In genomic region chr19:44644391-44645016, GRCh38 we compare ENCODE assay signal across 9 cellular contexts. TPM values are rescaled to one million over a fixed set of nuclear protein-coding genes. Genes with fewer than 3 reads are reported as not detected.
A peak's percentile ranks its signal among the peaks of the same experiment; 100 is the strongest.
DNase-seq lines count a peak whose midpoint lies in the region; ATAC-seq, FAIRE-seq and TF ChIP-seq lines count a peak whose summit lies in the region.
"Had no signal": no experiment of that assay in that cellular context is flagged by ENCODE, and none has a peak within 500 bp of the region (broad histone marks: within the 10 kb centered on the region; RNA-seq: fewer than 3 reads in every experiment).

No MANE protein-coding gene starts in this region.

- H3K36me3 ChIP-seq in GM06990 (ENCODE audit: control insufficient read depth, insufficient read depth, low read length) (no peaks in the 10 kb centered on the region), PC-9 (ENCODE audit: low read depth) (peaks cover 29% of the 10 kb centered on the region), mesenchymal stem cell (ENCODE audit: control insufficient read depth in 1 of 2, insufficient read depth in 2 of 2, low read depth in 1 of 2, low read length in 2 of 2) (peaks cover 15 to 30% of the 10 kb centered on the region in 2 experiments)

- H2BK120ac ChIP-seq in mesenchymal stem cell (ENCODE audit: low read depth, low read length), result no peak overlapping the region

- BruUV-seq in PC-9 (replicated peaks; lab: Mats Ljungman, UMichigan), result no TSS peak

- peak overlapping the region; percentile 74 for H2BK5ac ChIP-seq in mesenchymal stem cell (ENCODE audit: low read depth, low read length, poor library complexity, severe bottlenecking)

- H3K4me1 Mint-ChIP-seq in dendritic cell treated with granulocyte-macrophage colony-stimulating factor and Interleukin-4, amounts not matched to agents 40 ng/mL and 50 ng/mL, for 4 days (ENCODE audit: low read depth), result peaks cover 38% of the 10 kb centered on the region
- peaks cover 5% of the 10 kb centered on the region for H3K4me1 Mint-ChIP-seq in type B pancreatic cell (ENCODE audit: unreplicated experiment)
- H3K4me1 Mint-ChIP-seq: memory B cell had no signal

- H3K36me3 Mint-ChIP-seq in dendritic cell treated with granulocyte-macrophage colony-stimulating factor and Interleukin-4, amounts not matched to agents 40 ng/mL and 50 ng/mL, for 4 days (ENCODE audit: low read depth), result peaks cover 45% of the 10 kb centered on the region
- peaks cover 3% of the 10 kb centered on the region for H3K36me3 Mint-ChIP-seq in type B pancreatic cell
- H3K36me3 Mint-ChIP-seq: memory B cell had no signal

- under 1% methylated on average over 14 of the region's 14 CpGs for WGBS in A549 (ENCODE audit: missing lambda C conversion rate)
- WGBS in mesenchymal stem cell, result 4% methylated on average over 9 of the region's 14 CpGs

- peak overlapping the region; percentile 88 for H2AK5ac ChIP-seq in mesenchymal stem cell (ENCODE audit: low read length, severe bottlenecking)

- peak overlapping the region; percentile 20 to 85 for H3K18ac ChIP-seq in mesenchymal stem cell (ENCODE audit: low read depth in 1 of 2, low read length in 2 of 2)

- H3K14ac ChIP-seq in mesenchymal stem cell (ENCODE audit: low read length in 2 of 2), result peak overlapping the region in 1 of 2 experiments; percentile 96

- peak overlapping the region; percentile 61 for H3K4me3 ChIP-seq in A549
- H3K4me3 ChIP-seq in GM06990 (replicated peaks; ENCODE audit: low read depth, low read length), result peak overlapping the region; percentile 62
- H3K4me3 ChIP-seq in PC-9, result peak overlapping the region; percentile 88
- H3K4me3 ChIP-seq in mesenchymal stem cell (ENCODE audit: insufficient read depth in 1 of 2, low read depth in 1 of 2, low read length in 2 of 2), result peak overlapping the region; percentile 77 to 92

- no peak; a peak in 1 of 5 replicates for TF ChIP-seq EP300 in A549 (IDR thresholded peaks at IDR 0.05)

- peaks cover 7% of the 10 kb centered on the region for H3K27me3 Mint-ChIP-seq in dendritic cell treated with granulocyte-macrophage colony-stimulating factor and Interleukin-4, amounts not matched to agents 40 ng/mL and 50 ng/mL, for 4 days
- peaks cover 10% of the 10 kb centered on the region for H3K27me3 Mint-ChIP-seq in type B pancreatic cell

- H3K9me3 ChIP-seq in A549 (no peaks in the 10 kb centered on the region), PC-9 (ENCODE audit: insufficient read depth, low read depth) (no peaks in the 10 kb centered on the region), mesenchymal stem cell (ENCODE audit: control insufficient read depth, low read length) (no peaks in the 10 kb centered on the region)

- H2BK15ac ChIP-seq in mesenchymal stem cell (ENCODE audit: low read depth, poor library complexity, severe bottlenecking), result peak overlapping the region; percentile 76

- no peak overlapping the region for H2BK12ac ChIP-seq in mesenchymal stem cell (ENCODE audit: low read length in 2 of 2)

- H3K9me2 ChIP-seq in PC-9 (ENCODE audit: insufficient read depth), result no peaks in the 10 kb centered on the region

- H3K79me1 ChIP-seq in mesenchymal stem cell (replicated peaks; ENCODE audit: low read length, poor library complexity, severe bottlenecking), result peaks cover 25% of the 10 kb centered on the region

- no peaks in the 10 kb centered on the region; the same call in 1 of the 2 replicates for H3K27me3 ChIP-seq in GM06990 (replicated peaks; ENCODE audit: control insufficient read depth, insufficient read depth, low read length)
- H3K27me3 ChIP-seq in PC-9 (ENCODE audit: insufficient read depth, low read depth), result no peaks in the 10 kb centered on the region
- peaks cover 0 to 2% of the 10 kb centered on the region in 2 experiments for H3K27me3 ChIP-seq in mesenchymal stem cell (ENCODE audit: control insufficient read depth in 1 of 2, insufficient read depth in 1 of 2, low read length in 2 of 2)

- peak overlapping the region; percentile 89 for H3K27ac Mint-ChIP-seq in dendritic cell treated with granulocyte-macrophage colony-stimulating factor and Interleukin-4, amounts not matched to agents 40 ng/mL and 50 ng/mL, for 4 days
- H3K27ac Mint-ChIP-seq in type B pancreatic cell, result peak overlapping the region; percentile 46
- H3K27ac Mint-ChIP-seq: memory B cell had no signal

- intact Hi-C loops in PC-9 (cut with micrococcal nuclease; ENCODE audit: unreplicated experiment), result loop anchor here (1.0 kb wide), 1 partner anchor 56 kb away; no protein-coding TSS in a partner anchor
- intact Hi-C loops in dendritic cell treated with granulocyte-macrophage colony-stimulating factor and Interleukin-4, amounts not matched to agents 40 ng/mL and 50 ng/mL, for 4 days (cut with micrococcal nuclease), result no loop called here

- no peak overlapping the region for H4K91ac ChIP-seq in mesenchymal stem cell (ENCODE audit: low read length)

- H3K27ac ChIP-seq in A549 (peak overlapping the region; percentile 91 to 97), PC-9 (peak overlapping the region; percentile 92), mesenchymal stem cell (ENCODE audit: low read length, poor library complexity, severe bottlenecking) (peak overlapping the region; percentile 84)

- peak overlapping the region in 1 of 2 experiments; percentile 11 for H3K4ac ChIP-seq in mesenchymal stem cell (ENCODE audit: low read depth in 1 of 2, low read length in 2 of 2)

- CTCF ChIA-PET in A549 (lab: Yijun Ruan, JAX) (interaction anchor here (0.6 to 6.1 kb wide), 13 partner anchors 9 to 127 kb away, joined by 3 to 40 read pairs (median 4); no protein-coding TSS in a partner anchor), PC-9 (lab: Charles Lee) (interaction anchor here (0.7 kb wide), 3 partner anchors 17 to 68 kb away, joined by 9 to 11 read pairs (median 10); no protein-coding TSS in a partner anchor)

- no peak for FAIRE-seq in A549 (lab: Jason Lieb, UNC)

- DNase-seq in A549 (ENCODE audit: low read depth in 1 of 2, low spot score in 1 of 2), result peak; percentile 81 to 82
- no peak for DNase-seq in GM06990 (ENCODE audit: extremely low read depth, insufficient read length)
- DNase-seq in PC-9, result peak; percentile 48 to 62
- DNase-seq in mesenchymal stem cell, result peak; percentile 62
- DNase-seq in type B pancreatic cell (ENCODE audit: extremely low spot score, unreplicated experiment), result no peak

- H3K4me3 Mint-ChIP-seq in dendritic cell treated with granulocyte-macrophage colony-stimulating factor and Interleukin-4, amounts not matched to agents 40 ng/mL and 50 ng/mL, for 4 days, result peak overlapping the region; percentile 90
- H3K4me3 Mint-ChIP-seq in type B pancreatic cell, result peak overlapping the region; percentile 90
- H3K4me3 Mint-ChIP-seq: memory B cell had no signal

- H3F3A ChIP-seq in PC-9 (ENCODE audit: insufficient read depth, low read depth), result peaks cover 49% of the 10 kb centered on the region

- H2AFZ ChIP-seq in PC-9 (peak overlapping the region; percentile 67), mesenchymal stem cell (ENCODE audit: low read depth, low read length) (peak overlapping the region; percentile 78)

- H3K4me2 ChIP-seq in A549 (peak overlapping the region; percentile 87), PC-9 (peak overlapping the region; percentile 80), mesenchymal stem cell (ENCODE audit: low read length, poor library complexity, severe bottlenecking) (peak overlapping the region; percentile 98)

- POLR2A ChIA-PET in A549 (lab: Yijun Ruan, JAX) (interaction anchor here (0.6 to 2.0 kb wide), 11 partner anchors 9 to 131 kb away, joined by 3 to 21 read pairs (median 4); no protein-coding TSS in a partner anchor), PC-9 (lab: Charles Lee; ENCODE audit: unreplicated experiment) (interaction anchor here (0.5 to 1.0 kb wide), 5 partner anchors 19 to 1022 kb away, joined by 3 to 5 read pairs (median 3); no protein-coding TSS in a partner anchor)

- peak overlapping the region; percentile 82 for H3K9ac ChIP-seq in mesenchymal stem cell (ENCODE audit: low read length)

- H3K9me3 Mint-ChIP-seq in dendritic cell treated with granulocyte-macrophage colony-stimulating factor and Interleukin-4, amounts not matched to agents 40 ng/mL and 50 ng/mL, for 4 days, result no peaks in the 10 kb centered on the region
- no peaks in the 10 kb centered on the region for H3K9me3 Mint-ChIP-seq in type B pancreatic cell
- H3K9me3 Mint-ChIP-seq: memory B cell had no signal

- no peak overlapping the region for H3K23ac ChIP-seq in mesenchymal stem cell (ENCODE audit: low read length in 2 of 2)

- peak; percentile 19; the same call in 1 of the 2 replicates for TF ChIP-seq POLR2A in A549 (IDR thresholded peaks at IDR 0.05; ENCODE audit: low read length)

- peak overlapping the region; percentile 62 for H4K8ac ChIP-seq in mesenchymal stem cell (ENCODE audit: low read length)

- ATAC-seq in A549 (peak; percentile 69 to 81), GM19035 (IDR thresholded peaks at IDR 0.05; ENCODE audit: unreplicated experiment) (no peak), HG02642 (IDR thresholded peaks at IDR 0.05; ENCODE audit: poor library complexity, unreplicated experiment) (no peak)

- peaks cover 27% of the 10 kb centered on the region for H4K20me1 ChIP-seq in PC-9 (ENCODE audit: insufficient read depth)

- H3K4me1 ChIP-seq in A549, result peaks cover 75% of the 10 kb centered on the region
- H3K4me1 ChIP-seq in PC-9 (replicated peaks; ENCODE audit: insufficient read depth), result peaks cover 48% of the 10 kb centered on the region
- peaks cover 23% of the 10 kb centered on the region for H3K4me1 ChIP-seq in mesenchymal stem cell (ENCODE audit: control insufficient read depth, insufficient read depth, low read depth, low read length)

- no peak for TF ChIP-seq RAD21 in A549 (conservative IDR thresholded peaks at IDR 0.05 in 1 of 2, IDR thresholded peaks at IDR 0.05 in 1 of 2)

- no peak for TF ChIP-seq CTCF in A549 (IDR thresholded peaks at IDR 0.05)
- TF ChIP-seq CTCF in GM06990 (IDR thresholded peaks at IDR 0.05; ENCODE audit: insufficient read depth, low read length, poor library complexity, severe bottlenecking), result no peak
- TF ChIP-seq CTCF in PC-9 (conservative IDR thresholded peaks at IDR 0.05), result no peak
- no peak for TF ChIP-seq CTCF in type B pancreatic cell (conservative IDR thresholded peaks at IDR 0.05)

- H3K79me2 ChIP-seq in PC-9 (ENCODE audit: low read depth), result peaks cover 76% of the 10 kb centered on the region

RNA-seq across cellular contexts. Expression of gene PVR, which starts 0.8 kb away (rescaled TPM):
- polyA plus RNA-seq in A549 (2011; rRNA removed), result 108 and 110 TPM in 2 replicates
- 103 and 142 TPM in 2 replicates for polyA plus RNA-seq in A549 (2012; cell fraction: cytosol; rRNA removed)
- polyA plus RNA-seq in A549 (2012; cell fraction: nucleus; rRNA removed), result 163 and 226 TPM in 2 replicates
- 86.2 to 98.1 TPM (median 90.3 TPM) in 3 replicates for polyA plus RNA-seq in A549 (2017; fragmentation: RNase III; extraction: RNeasy Plus Mini Kit Qiagen cat#74134 plus additional on column Dnase treatment)
- polyA minus RNA-seq in A549 (2011; rRNA and poly(A)+ RNA removed), result 145 and 164 TPM in 2 replicates
- 50.8 and 52.1 TPM in 2 replicates for total RNA-seq in PC-9 (2021)
- 32.2 TPM for polyA plus RNA-seq in mesenchymal stem cell (2013, experiment 1 of 2)
- polyA plus RNA-seq in mesenchymal stem cell (2013, experiment 2 of 2), result 33.3 TPM
- 29.7 and 38.6 TPM in 2 replicates for total RNA-seq in type B pancreatic cell (ENCODE audit: low replicate concordance)

RNA-seq across cellular contexts. Expression of gene CEACAM19, which starts 26.8 kb away (rescaled TPM):
- polyA plus RNA-seq in A549 (2011; rRNA removed) (8.2 and 13.7 TPM in 2 replicates), A549 (2017; fragmentation: RNase III; extraction: RNeasy Plus Mini Kit Qiagen cat#74134 plus additional on column Dnase treatment) (7.2 to 10.3 TPM (median 9.7 TPM) in 3 replicates)
- 10.0 and 12.3 TPM in 2 replicates for polyA plus RNA-seq in A549 (2012; cell fraction: cytosol; rRNA removed)
- polyA plus RNA-seq in A549 (2012; cell fraction: nucleus; rRNA removed), result 75.3 and 87.9 TPM in 2 replicates
- polyA minus RNA-seq in A549 (2011; rRNA and poly(A)+ RNA removed), result 13.7 and 14.9 TPM in 2 replicates
- total RNA-seq in PC-9 (2021) (4.8 and 8.0 TPM in 2 replicates), type B pancreatic cell (ENCODE audit: low replicate concordance) (6.1 and 6.3 TPM in 2 replicates)
- 2.2 TPM for polyA plus RNA-seq in mesenchymal stem cell (2013, experiment 1 of 2)
- polyA plus RNA-seq in mesenchymal stem cell (2013, experiment 2 of 2), result 1.8 TPM

RNA-seq across cellular contexts. Expression of gene IGSF23, which starts 31.1 kb away (rescaled TPM):
- polyA plus RNA-seq in A549 (2011; rRNA removed), result 0.14 and 0.29 TPM in 2 replicates
- 0.29 TPM in 2 replicates for polyA plus RNA-seq in A549 (2012; cell fraction: cytosol; rRNA removed)
- polyA plus RNA-seq in A549 (2012; cell fraction: nucleus; rRNA removed), result 0.18 and 0.20 TPM in 2 replicates
- polyA plus RNA-seq in A549 (2017; fragmentation: RNase III; extraction: RNeasy Plus Mini Kit Qiagen cat#74134 plus additional on column Dnase treatment), result 0.35 to 0.45 TPM (median 0.42 TPM) in 3 replicates
- polyA minus RNA-seq in A549 (2011; rRNA and poly(A)+ RNA removed), result not detected in 2 replicates
- total RNA-seq in PC-9 (2021), result not detected in 2 replicates
- 0.08 TPM for polyA plus RNA-seq in mesenchymal stem cell (2013, experiment 1 of 2)
- polyA plus RNA-seq in mesenchymal stem cell (2013, experiment 2 of 2), result 0.21 TPM
- total RNA-seq in type B pancreatic cell (ENCODE audit: low replicate concordance), result 0.93 TPM in 1 of 2 replicates, not detected in the other

RNA-seq across cellular contexts. Expression of gene CEACAM16, which starts 54.4 kb away (rescaled TPM):
- polyA plus RNA-seq in A549 (2011; rRNA removed) (not detected in 2 replicates), A549 (2017; fragmentation: RNase III; extraction: RNeasy Plus Mini Kit Qiagen cat#74134 plus additional on column Dnase treatment) (0.08 to 0.11 TPM in 2 of 3 replicates, not detected in the other)
- 0.03 TPM in 1 of 2 replicates, not detected in the other for polyA plus RNA-seq in A549 (2012; cell fraction: cytosol; rRNA removed)
- 0.34 and 0.50 TPM in 2 replicates for polyA plus RNA-seq in A549 (2012; cell fraction: nucleus; rRNA removed)
- polyA minus RNA-seq in A549 (2011; rRNA and poly(A)+ RNA removed), result 0.34 and 0.58 TPM in 2 replicates
- total RNA-seq in PC-9 (2021) (not detected in 2 replicates), type B pancreatic cell (ENCODE audit: low replicate concordance) (not detected in 2 replicates)
- not detected for polyA plus RNA-seq in mesenchymal stem cell (2013, experiment 1 of 2)
- polyA plus RNA-seq in mesenchymal stem cell (2013, experiment 2 of 2), result not detected

Comparison
In these comparisons a context has a peak if more than half of its experiments do, and no peak if none do; other contexts are left out.
1. ATAC-seq: peak in A549 (2 of 2); none in GM19035 (single experiment) and HG02642 (single experiment).
2. DNase-seq: peak in A549 (2 of 2), PC-9 (2 of 2) and mesenchymal stem cell (single experiment); none in GM06990 (single experiment) and type B pancreatic cell (single experiment).
3. Peak in every context shown above with its lines, with median percentiles within 50 percentile points of each other: H3K27ac ChIP-seq, H3K4me2 ChIP-seq and H3K4me3 ChIP-seq.